In genomic region chr16:2531371-2531695, GRCh38 we compare ENCODE assay signal across 8 cellular contexts. TPM values are rescaled to one million over a fixed set of nuclear protein-coding genes. Genes with fewer than 3 reads are reported as not detected.
A peak's percentile ranks its signal among the peaks of the same experiment; 100 is the strongest.
DNase-seq lines count a peak whose midpoint lies in the region; ATAC-seq lines count a peak whose summit lies in the region.

A gene with protein sequence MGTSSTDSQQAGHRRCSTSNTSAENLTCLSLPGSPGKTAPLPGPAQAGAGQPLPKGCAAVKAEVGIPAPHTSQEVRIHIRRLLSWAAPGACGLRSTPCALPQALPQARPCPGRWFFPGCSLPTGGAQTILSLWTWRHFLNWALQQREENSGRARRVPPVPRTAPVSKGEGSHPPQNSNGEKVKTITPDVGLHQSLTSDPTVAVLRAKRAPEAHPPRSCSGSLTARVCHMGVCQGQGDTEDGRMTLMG (minus strand): TSS chr16:2531408. CDS start chr16:2531073, 335 bp downstream.

- intact Hi-C loops in activated CD4-positive, alpha-beta T cell treated with anti-CD3 and anti-CD28 coated beads for 36 hours (cut with DNase I, micrococcal nuclease), result loop anchor here (1.0 to 5.0 kb wide), 5 partner anchors 11 to 824 kb away; partner anchors contain the start of genes AMDHD2 (in 1 of the 2), ATP6V0C (in 1 of the 2), HCFC1R1 (in 1 of the 2) and MAPK8IP3 (in 1 of the 2)
- intact Hi-C loops in activated CD4-positive, alpha-beta memory T cell treated with anti-CD3 and anti-CD28 coated beads for 36 hours (cut with micrococcal nuclease), result no loop called here

- peaks cover 2% of the 10 kb centered on the region for H3K36me3 Mint-ChIP-seq in activated CD4-positive, alpha-beta T cell treated with anti-CD3 and anti-CD28 coated beads for 36 hours (ENCODE audit: low read depth)
- peaks cover under 1% of the 10 kb centered on the region for H3K36me3 Mint-ChIP-seq in activated CD4-positive, alpha-beta memory T cell treated with anti-CD3 and anti-CD28 coated beads for 36 hours
- peaks cover 14 to 20% of the 10 kb centered on the region in 2 donors for H3K36me3 Mint-ChIP-seq in stimulated activated naive B cell treated with anti-CD40 and anti-IgM and Interleukin-4, amounts not matched to agents 10 μg/mL and 1 μg/mL and 100 μg/mL, for 72 hours

- peak within 1 kb of the TSS; percentile 82 for H3K4me3 Mint-ChIP-seq in activated CD4-positive, alpha-beta T cell treated with anti-CD3 and anti-CD28 coated beads for 36 hours
- H3K4me3 Mint-ChIP-seq in activated CD4-positive, alpha-beta memory T cell treated with anti-CD3 and anti-CD28 coated beads for 36 hours, result peak within 1 kb of the TSS; percentile 91
- H3K4me3 Mint-ChIP-seq in stimulated activated naive B cell treated with anti-CD40 and anti-IgM and Interleukin-4, amounts not matched to agents 10 μg/mL and 1 μg/mL and 100 μg/mL, for 72 hours, result peak within 1 kb of the TSS; percentile 91 to 97

- peaks cover 3% of the 10 kb centered on the region for H3K4me1 ChIP-seq in iPS DF 6.9 (ENCODE audit: control insufficient read depth, insufficient read depth, low read length)

- no peaks in the 10 kb centered on the region for H3K27me3 Mint-ChIP-seq in activated CD4-positive, alpha-beta T cell treated with anti-CD3 and anti-CD28 coated beads for 36 hours
- H3K27me3 Mint-ChIP-seq in activated CD4-positive, alpha-beta memory T cell treated with anti-CD3 and anti-CD28 coated beads for 36 hours, result no peaks in the 10 kb centered on the region
- no peaks in the 10 kb centered on the region for H3K27me3 Mint-ChIP-seq in stimulated activated naive B cell treated with anti-CD40 and anti-IgM and Interleukin-4, amounts not matched to agents 10 μg/mL and 1 μg/mL and 100 μg/mL, for 72 hours

- H3K9me3 Mint-ChIP-seq in activated CD4-positive, alpha-beta T cell treated with anti-CD3 and anti-CD28 coated beads for 36 hours (ENCODE audit: low read depth), result no peaks in the 10 kb centered on the region
- no peaks in the 10 kb centered on the region for H3K9me3 Mint-ChIP-seq in activated CD4-positive, alpha-beta memory T cell treated with anti-CD3 and anti-CD28 coated beads for 36 hours
- no peaks in the 10 kb centered on the region for H3K9me3 Mint-ChIP-seq in stimulated activated naive B cell treated with anti-CD40 and anti-IgM and Interleukin-4, amounts not matched to agents 10 μg/mL and 1 μg/mL and 100 μg/mL, for 72 hours

- no peaks in the 10 kb centered on the region for H3K9me3 ChIP-seq in iPS DF 6.9 (ENCODE audit: control insufficient read depth, insufficient read depth, low read length)

- POLR2A ChIA-PET in activated CD4-positive, alpha-beta T cell treated with anti-CD3 and anti-CD28 coated beads for 36 hours (lab: Charles Lee), result interaction anchor here (2.0 kb wide), 1 partner anchor 11 kb away, joined by 8 read pairs; the partner anchor contains the start of gene AMDHD2
- POLR2A ChIA-PET in activated CD4-positive, alpha-beta memory T cell treated with anti-CD3 and anti-CD28 coated beads for 36 hours (lab: Charles Lee), result interaction anchor here (1.6 to 5.1 kb wide), 2 partner anchors 12 to 17 kb away, joined by 6 to 43 read pairs; partner anchors contain the start of genes AMDHD2 and ATP6V0C

- peaks cover 18% of the 10 kb centered on the region for H3K36me3 ChIP-seq in iPS DF 6.9 (ENCODE audit: control insufficient read depth, insufficient read depth, low read length)

- peak within 1 kb of the TSS; percentile 46; the same call in 1 of the 2 replicates for H3K4me3 ChIP-seq in iPS DF 6.9 (ENCODE audit: low read length)

- no peak for DNase-seq in activated CD4-positive, alpha-beta T cell treated with anti-CD3 and anti-CD28 coated beads for 36 hours
- DNase-seq in activated CD4-positive, alpha-beta T cell treated with anti-CD3 and anti-CD28 coated beads, Interleukin-2, amount 50 U/mL, for 48 hours, result no peak
- DNase-seq in activated CD4-positive, alpha-beta memory T cell treated with anti-CD3 and anti-CD28 coated beads for 36 hours, result no peak
- DNase-seq in iPS DF 6.9 (ENCODE audit: low read depth, low spot score) (no peak), SIG-M5 treated with dmso at 0.1 percent for 504 hours (lab: John Stamatoyannopoulos, UW; ENCODE audit: unreplicated experiment) (no peak), NCI-H446 (lab: John Stamatoyannopoulos, UW) (no peak)
- no peak for DNase-seq in stimulated activated naive B cell treated with anti-CD40 and anti-IgM and Interleukin-4, amounts not matched to agents 10 μg/mL and 1 μg/mL and 100 μg/mL, for 72 hours

- H3K27me3 ChIP-seq in iPS DF 6.9 (ENCODE audit: control insufficient read depth, insufficient read depth, low read length), result no peaks in the 10 kb centered on the region

- peak; percentile 0 for ATAC-seq in activated CD4-positive, alpha-beta T cell treated with anti-CD3 and anti-CD28 coated beads for 36 hours
- ATAC-seq in stimulated activated naive B cell treated with anti-CD40 and anti-IgM and Interleukin-4, amounts not matched to agents 10 μg/mL and 1 μg/mL and 100 μg/mL, for 72 hours (replicated peaks), result no peak
- ATAC-seq in HG03342 (IDR thresholded peaks at IDR 0.05; ENCODE audit: unreplicated experiment), result no peak

- CTCF ChIA-PET in activated CD4-positive, alpha-beta T cell treated with anti-CD3 and anti-CD28 coated beads for 36 hours (lab: Charles Lee), result interaction anchor here (0.5 to 1.0 kb wide), 3 partner anchors 11 to 72 kb away, joined by 3 read pairs; partner anchors contain the start of gene AMDHD2
- CTCF ChIA-PET in activated CD4-positive, alpha-beta memory T cell treated with anti-CD3 and anti-CD28 coated beads for 36 hours (lab: Charles Lee), result interaction anchor here (0.8 to 1.5 kb wide), 2 partner anchors 11 to 30 kb away, joined by 4 to 5 read pairs; partner anchors contain the start of gene AMDHD2

- WGBS in iPS DF 6.9 (ENCODE audit: insufficient coverage, insufficient read length), result no CpG with 5 or more reads among the region's 11 CpGs

- H3K27ac ChIP-seq in iPS DF 6.9 (ENCODE audit: low read length), result no peak within 1 kb of the TSS

- peaks cover 15% of the 10 kb centered on the region for H3K4me1 Mint-ChIP-seq in activated CD4-positive, alpha-beta T cell treated with anti-CD3 and anti-CD28 coated beads for 36 hours
- H3K4me1 Mint-ChIP-seq in activated CD4-positive, alpha-beta memory T cell treated with anti-CD3 and anti-CD28 coated beads for 36 hours (ENCODE audit: low read depth), result peaks cover 16% of the 10 kb centered on the region
- H3K4me1 Mint-ChIP-seq in stimulated activated naive B cell treated with anti-CD40 and anti-IgM and Interleukin-4, amounts not matched to agents 10 μg/mL and 1 μg/mL and 100 μg/mL, for 72 hours, result peaks cover 21 to 37% of the 10 kb centered on the region in 2 donors

- H3K27ac Mint-ChIP-seq in activated CD4-positive, alpha-beta T cell treated with anti-CD3 and anti-CD28 coated beads for 36 hours, result peak within 1 kb of the TSS; percentile 97
- peak within 1 kb of the TSS; percentile 94 for H3K27ac Mint-ChIP-seq in activated CD4-positive, alpha-beta memory T cell treated with anti-CD3 and anti-CD28 coated beads for 36 hours
- peak within 1 kb of the TSS; percentile 99 for H3K27ac Mint-ChIP-seq in stimulated activated naive B cell treated with anti-CD40 and anti-IgM and Interleukin-4, amounts not matched to agents 10 μg/mL and 1 μg/mL and 100 μg/mL, for 72 hours

RNA-seq across cellular contexts. Expression of the gene that starts here (rescaled TPM):
- total RNA-seq in activated CD4-positive, alpha-beta T cell treated with anti-CD3 and anti-CD28 coated beads for 36 hours, result not detected
- not detected for total RNA-seq in activated CD4-positive, alpha-beta memory T cell treated with anti-CD3 and anti-CD28 coated beads for 36 hours

Comparison
In these comparisons a context has a peak if more than half of its experiments do, and no peak if none do; other contexts are left out.
1. Peak in ATAC-seq in activated CD4-positive, alpha-beta T cell treated with anti-CD3 and anti-CD28 coated beads for 36 hours; RNA of the gene not detected or under 1 TPM.